ENCODE assay signal across 9 cellular contexts in genomic region chr3:31227152-31227581, GRCh38.
DNase-seq lines count a peak whose midpoint lies in the region; ATAC-seq and TF ChIP-seq lines count a peak whose summit lies in the region.
"Had no signal": no experiment of that assay in that cellular context is flagged by ENCODE, and none has a peak within 500 bp of the region (broad histone marks: within the 10 kb centered on the region; RNA-seq: fewer than 3 reads in every experiment).

No MANE protein-coding gene starts in this region.

- peak overlapping the region; percentile 48 to 90 (median 82) for H3K4me3 Mint-ChIP-seq in naive B cell
- H3K4me3 Mint-ChIP-seq in endodermal cell: no peak overlapping the region

- ATAC-seq in GM18861 (IDR thresholded peaks at IDR 0.05; ENCODE audit: unreplicated experiment): peak; percentile 65
- peak; percentile 46 for ATAC-seq in HG02973 (IDR thresholded peaks at IDR 0.05; ENCODE audit: unreplicated experiment)
- peak; percentile 53 for ATAC-seq in PC-3
- ATAC-seq in naive B cell (ENCODE audit: low read depth in 2 of 2): peak; percentile 79
- ATAC-seq in GM19328 (IDR thresholded peaks at IDR 0.05; ENCODE audit: unreplicated experiment): no peak

- H3K27me3 ChIP-seq in PC-3 (ENCODE audit: low read length) (no peaks in the 10 kb centered on the region), endodermal cell (ENCODE audit: control insufficient read depth, insufficient read depth, low read length, poor library complexity, severe bottlenecking) (no peaks in the 10 kb centered on the region), GM23248 (replicated peaks; ENCODE audit: insufficient read depth) (no peaks in the 10 kb centered on the region)

- POLR2A ChIA-PET in PC-3 (lab: Charles Lee; ENCODE audit: unreplicated experiment): no interaction called here

- H3K4me1 ChIP-seq in PC-3 (ENCODE audit: insufficient read depth, low read length): no peaks in the 10 kb centered on the region
- H3K4me1 ChIP-seq in endodermal cell (ENCODE audit: control insufficient read depth, insufficient read depth, low read length): no peaks in the 10 kb centered on the region
- 0 out of 2 replicates have a peak, but pooled peaks cover under 1% of the 10 kb centered on the region for H3K4me1 ChIP-seq in GM23248 (ENCODE audit: insufficient read depth)

- DNase-seq in PC-3: peak; percentile 41
- DNase-seq in naive B cell: peak; percentile 88
- DNase-seq in endodermal cell: no peak
- DNase-seq in GM23248: no peak
- DNase-seq in GOT3 (lab: John Stamatoyannopoulos, UW): no peak
- DNase-seq: stimulated activated CD4-positive, alpha-beta T cell treated with anti-CD3 and anti-CD28 coated beads, Interleukin-2, amount 100 ng/mL, for 24 hours had no signal

- H3K9me3 Mint-ChIP-seq in naive B cell (peaks cover 0 to 10% (median 2%) of the 10 kb centered on the region in 7 donors), endodermal cell (no peaks in the 10 kb centered on the region)

- H3K4me1 Mint-ChIP-seq in naive B cell (peaks cover 70 to 88% (median 77%) of the 10 kb centered on the region in 3 donors), endodermal cell (peaks cover 2% of the 10 kb centered on the region)

- no peak overlapping the region for H3K27ac ChIP-seq in PC-3 (ENCODE audit: low read length)
- no peak overlapping the region for H3K27ac ChIP-seq in endodermal cell (ENCODE audit: low read depth, low read length)
- H3K27ac ChIP-seq in GM23248: no peak overlapping the region

- peak overlapping the region; percentile 97 to 100 (median 98) for H3K27ac Mint-ChIP-seq in naive B cell
- no peak overlapping the region for H3K27ac Mint-ChIP-seq in endodermal cell

- H3K27me3 Mint-ChIP-seq in naive B cell (no peaks in the 10 kb centered on the region), endodermal cell (ENCODE audit: insufficient read depth) (no peaks in the 10 kb centered on the region)

- in situ Hi-C loops in GM23248 (cut with MboI): no loop called here

- intact Hi-C loops in PC-3 (cut with micrococcal nuclease): loop anchor here (5.0 kb wide), 1 partner anchor 305 kb away; the partner anchor contains the start of gene STT3B

- no TSS peak for BruUV-seq in PC-3 (replicated peaks; lab: Mats Ljungman, UMichigan)

- H3K9ac ChIP-seq in PC-3 (ENCODE audit: low read length) (no peak overlapping the region), endodermal cell (ENCODE audit: extremely low read depth, low read length, poor library complexity, severe bottlenecking) (no peak overlapping the region), GM23248 (no peak overlapping the region)

- no peak overlapping the region for H3K4me2 ChIP-seq in PC-3 (ENCODE audit: low read length)
- H3K4me2 ChIP-seq in GM23248 (ENCODE audit: unreplicated experiment): no peak overlapping the region

- no peaks in the 10 kb centered on the region for H4K20me1 ChIP-seq in PC-3 (ENCODE audit: low read length)
- no peaks in the 10 kb centered on the region for H4K20me1 ChIP-seq in GM23248 (ENCODE audit: insufficient read depth)

- no peaks in the 10 kb centered on the region for H3K36me3 Mint-ChIP-seq in naive B cell
- H3K36me3 Mint-ChIP-seq in endodermal cell (ENCODE audit: low read depth): no peaks in the 10 kb centered on the region

- TF ChIP-seq CTCF in PC-3 (conservative IDR thresholded peaks at IDR 0.05; ENCODE audit: low read depth, low read length): no peak
- TF ChIP-seq CTCF in endodermal cell (conservative IDR thresholded peaks at IDR 0.05): no peak

- no peaks in the 10 kb centered on the region for H3K9me3 ChIP-seq in PC-3 (ENCODE audit: low read length)
- H3K9me3 ChIP-seq in endodermal cell (ENCODE audit: control insufficient read depth, low read length): no peaks in the 10 kb centered on the region
- H3K9me3 ChIP-seq in GM23248 (ENCODE audit: low read depth): no peaks in the 10 kb centered on the region

- H3K79me2 ChIP-seq in PC-3 (ENCODE audit: low read length): no peaks in the 10 kb centered on the region
- no peaks in the 10 kb centered on the region for H3K79me2 ChIP-seq in GM23248 (ENCODE audit: insufficient read depth)

- H3K9me2 ChIP-seq in PC-3 (replicated peaks; ENCODE audit: low read length): no peaks in the 10 kb centered on the region
- H3K9me2 ChIP-seq in GM23248 (ENCODE audit: insufficient read depth): no peaks in the 10 kb centered on the region

- no peak overlapping the region for H3K4me3 ChIP-seq in PC-3 (ENCODE audit: low read length)
- no peak overlapping the region for H3K4me3 ChIP-seq in endodermal cell (ENCODE audit: low read length)
- no peak overlapping the region for H3K4me3 ChIP-seq in GM23248

- H3K36me3 ChIP-seq in PC-3 (ENCODE audit: low read depth, low read length) (no peaks in the 10 kb centered on the region), endodermal cell (ENCODE audit: control insufficient read depth, insufficient read depth, low read length) (no peaks in the 10 kb centered on the region), GM23248 (ENCODE audit: low read depth) (no peaks in the 10 kb centered on the region)

- H3F3A ChIP-seq in PC-3 (ENCODE audit: low read length, unreplicated experiment) (no peaks in the 10 kb centered on the region), GM23248 (ENCODE audit: insufficient read depth) (no peaks in the 10 kb centered on the region)

- WGBS in endodermal cell (ENCODE audit: insufficient coverage in 1 of 2, insufficient read length in 1 of 2), 2 experiments: 91% methylated on average over 3 of the region's 3 CpGs; no CpG with 5 or more reads in 1 of the 2 experiments
- 63 to 76% methylated on average over 3 of the region's 3 CpGs for WGBS in GM23248 (ENCODE audit: low coverage in 1 of 2, low lambda C conversion rate in 2 of 2, missing lambda C conversion rate in 2 of 2), 2 experiments

- CTCF ChIA-PET in PC-3 (lab: Charles Lee): interaction anchor here (0.5 kb wide), 1 partner anchor 19 kb away, joined by 3 read pairs; no protein-coding TSS in a partner anchor

- no peak overlapping the region for H2AFZ ChIP-seq in PC-3 (ENCODE audit: low read length)
- H2AFZ ChIP-seq in GM23248: no peak overlapping the region

Comparison
In these comparisons a context has a peak if more than half of its experiments do, and no peak if none do; other contexts are left out.
1. DNase-seq: peak in PC-3 (single experiment) and naive B cell (single experiment); none in endodermal cell (single experiment), GM23248 (single experiment) and GOT3 (single experiment).